8 cellular contexts compared by ENCODE assay signal in genomic region chr1:182069028-182069466, GRCh38. TPM values are rescaled to one million over a fixed set of nuclear protein-coding genes. Genes with fewer than 3 reads are reported as not detected.
DNase-seq lines count a peak whose midpoint lies in the region; TF ChIP-seq lines count a peak whose summit lies in the region.

No MANE protein-coding gene starts in this region.

- H3K4me3 ChIP-seq in GM12875 (ENCODE audit: low read depth, low read length) (no peak overlapping the region), liver (ENCODE audit: low read depth in 1 of 3, low read length in 3 of 3) (no peak overlapping the region), transverse colon (no peak overlapping the region)

- H3K27me3 ChIP-seq in liver (ENCODE audit: control insufficient read depth in 4 of 4, insufficient read depth in 4 of 4, low read length in 3 of 4) = no peaks in the 10 kb centered on the region
- H3K27me3 ChIP-seq in transverse colon = peaks cover 17% of the 10 kb centered on the region

- no peak for TF ChIP-seq EP300 in transverse colon (IDR thresholded peaks at IDR 0.05; ENCODE audit: low read depth)

- intact Hi-C loops in transverse colon (cut with DNase I; ENCODE audit: low total_unique reads) = loop anchor here (10.0 kb wide), 1 partner anchor 356 kb away; no protein-coding TSS in a partner anchor

- TF ChIP-seq CTCF in GM12875 (IDR thresholded peaks at IDR 0.05; ENCODE audit: borderline replicate concordance, insufficient read depth, low read depth, low read length) (peak; percentile 89), liver (IDR thresholded peaks at IDR 0.05; ENCODE audit: low read depth, low read length, missing input control) (peak; percentile 61), transverse colon (IDR thresholded peaks at IDR 0.05) (peak; percentile 27 to 78 (median 53))

- whole genome bisulfite sequencing in liver = 28% methylated on average over 12 of the region's 12 CpGs
- 37 to 52% methylated on average over 3 to 11 of the region's 12 CpGs for WGBS in transverse colon (ENCODE audit: low coverage in 1 of 2), 2 donors

- H3K9me3 ChIP-seq in liver (ENCODE audit: control insufficient read depth in 4 of 4, low read length in 3 of 4) = no peaks in the 10 kb centered on the region
- H3K9me3 ChIP-seq in transverse colon = no peaks in the 10 kb centered on the region

- peak in 1 of 2 donors; percentile 54 for TF ChIP-seq RAD21 in liver (IDR thresholded peaks at IDR 0.05)

- no peak overlapping the region for H3K9ac ChIP-seq in liver (ENCODE audit: low read depth in 1 of 2, low read length in 2 of 2)

- in situ Hi-C loops in transverse colon (cut with MboI; ENCODE audit: low pct_ligation_motif_present in 1 of 4, low pct_unique_long_range_greater_than_20kb in 1 of 4, low sequenced_read_pairs in 3 of 4) = loop anchor here in 3 of 4 donors (10.0 to 25.0 kb wide), 2 partner anchors 582 to 594 kb away; partner anchors contain the start of gene CACNA1E (in 2 of the 3)

- no peak for TF ChIP-seq POLR2A in transverse colon (IDR thresholded peaks at IDR 0.05)

- DNase-seq in A172 (ENCODE audit: low spot score) = peak; percentile 46
- DNase-seq in LoVo (ENCODE audit: low spot score) = peak; percentile 76
- peak; percentile 73 for DNase-seq in RPMI8226
- peak; percentile 49 for DNase-seq in cerebellar cortex (ENCODE audit: low spot score)
- peak; percentile 54 for DNase-seq in transverse colon
- DNase-seq in activated effector memory CD4-positive, alpha-beta T cell treated with Interleukin-2 at 50 U/mL for 16 hours = no peak

- H3K36me3 ChIP-seq in liver (ENCODE audit: control insufficient read depth in 4 of 4, insufficient read depth in 3 of 4, low read depth in 1 of 4, low read length in 3 of 4) = no peaks in the 10 kb centered on the region
- H3K36me3 ChIP-seq in transverse colon = no peaks in the 10 kb centered on the region

- H3K27ac ChIP-seq in liver (ENCODE audit: low read depth in 1 of 2, low read length in 2 of 2) (no peak overlapping the region), transverse colon (no peak overlapping the region)

- H3K4me1 ChIP-seq in liver (ENCODE audit: control insufficient read depth in 4 of 4, insufficient read depth in 4 of 4, low read length in 3 of 4) (no peaks in the 10 kb centered on the region), transverse colon (no peaks in the 10 kb centered on the region)

TF ChIP-seq in liver, 16 proteins besides CTCF, POLR2A, EP300 and RAD21:
- TF ChIP-seq GABPA (IDR thresholded peaks at IDR 0.05 in 1 of 2, conservative IDR thresholded peaks at IDR 0.05 in 1 of 2) (no peak), ATF3 (IDR thresholded peaks at IDR 0.05) (no peak)

RNA-seq across cellular contexts. Expression of gene ZNF648, which starts 7.5 kb away (rescaled TPM):
- total RNA-seq in A172 (2014; rRNA removed; shearing (Covaris generic)) = not detected in 2 replicates
- total RNA-seq in liver (under 1 TPM; 0.14 to 0.67 TPM), transverse colon (under 1 TPM in 2 of 4 donors, not detected in 2; 0.14 to 0.48 TPM)
- polyA plus RNA-seq in liver = under 1 TPM; 0.02 to 0.26 TPM
